Comparison of ENCODE assay signal across 20 cellular contexts in genomic region chr1:217965156-217965786, GRCh38.
DNase-seq lines count a peak whose midpoint lies in the region; ATAC-seq and TF ChIP-seq lines count a peak whose summit lies in the region.
"Had no signal": no experiment of that assay in that cellular context is flagged by ENCODE, and none has a peak within 500 bp of the region (broad histone marks: within the 10 kb centered on the region; RNA-seq: fewer than 3 reads in every experiment).

No MANE protein-coding gene starts in this region.

- H3K4me3 ChIP-seq in PC-3 (ENCODE audit: low read length) (no peak overlapping the region), aorta (ENCODE audit: low read length in 2 of 2) (no peak overlapping the region)
- H3K4me3 ChIP-seq: SJSA1 had no signal

- ATAC-seq in PC-3 (peak; percentile 29), SK-N-SH treated with all-trans-retinoic acid at 6 μM for 48 hours (peak; percentile 43), aorta (ENCODE audit: low FRiP score) (peak; percentile 23)
- no peak for ATAC-seq in activated T-cell treated with anti-CD3 and anti-CD28 coated beads, Interleukin-2, amount 50 U/mL, for 4 hours

- DNase-seq in PC-3 (no peak), myocyte (ENCODE audit: low read depth) (peak; percentile 9), aorta (no peak), SIG-M5 (lab: John Stamatoyannopoulos, UW) (no peak), NCI-H146 treated with DMSO at 0.1 percent for 48 hours (lab: John Stamatoyannopoulos, UW; ENCODE audit: unreplicated experiment) (no peak)
- DNase-seq in activated T-cell treated with anti-CD3 and anti-CD28 coated beads, Interleukin-2, amount 50 U/mL, for 4 hours = no peak
- DNase-seq: Caco-2; CD4-positive, CD25-positive, alpha-beta regulatory T cell; DMS153; GOT3; HFFc6; NCI-H2029; NCI-H2171; NCI-H446 treated with DMSO at 0.1 percent for 48 hours; NCI-H748 treated with DMSO at 0.1 percent for 48 hours; T-cell had no signal

- POLR2A ChIA-PET in PC-3 (lab: Charles Lee; ENCODE audit: unreplicated experiment) = no interaction called here

- H3K27ac ChIP-seq in PC-3 (ENCODE audit: low read length) (no peak overlapping the region), aorta (ENCODE audit: low read depth in 1 of 2, low read length in 2 of 2) (no peak overlapping the region)
- H3K27ac ChIP-seq: HL-60, SJSA1 had no signal

- no peak for TF ChIP-seq CTCF in PC-3 (conservative IDR thresholded peaks at IDR 0.05; ENCODE audit: low read depth, low read length)

- H3K4me2 ChIP-seq in PC-3 (ENCODE audit: low read length) = no peak overlapping the region

- H3K9me3 ChIP-seq in PC-3 (ENCODE audit: low read length) (peaks cover 9% of the 10 kb centered on the region; the same call in 1 of the 2 replicates), aorta (ENCODE audit: control insufficient read depth, low read length) (peaks cover 5% of the 10 kb centered on the region)
- H3K9me3 ChIP-seq: SJSA1 had no signal

- H3K9me3 Mint-ChIP-seq in activated T-cell treated with anti-CD3 and anti-CD28 coated beads, Interleukin-2, amount 50 U/mL, for 4 hours = peaks cover 3% of the 10 kb centered on the region

- no peak overlapping the region for H3K9ac ChIP-seq in PC-3 (ENCODE audit: low read length)

- H3K9me2 ChIP-seq in PC-3 (replicated peaks; ENCODE audit: low read length) = no peaks in the 10 kb centered on the region

- H3F3A ChIP-seq in PC-3 (ENCODE audit: low read length, unreplicated experiment) = no peaks in the 10 kb centered on the region

- no peak overlapping the region for H2AFZ ChIP-seq in PC-3 (ENCODE audit: low read length)

- H3K4me1 ChIP-seq in PC-3 (ENCODE audit: insufficient read depth, low read length) (no peaks in the 10 kb centered on the region), aorta (ENCODE audit: control insufficient read depth in 1 of 2, insufficient read depth in 2 of 2, low read length in 2 of 2) (no peaks in the 10 kb centered on the region)
- H3K4me1 ChIP-seq: Caco-2, SJSA1 had no signal

- H3K4me3 Mint-ChIP-seq in activated T-cell treated with anti-CD3 and anti-CD28 coated beads, Interleukin-2, amount 50 U/mL, for 4 hours = no peak overlapping the region
- H3K4me3 Mint-ChIP-seq: B cell; CD4-positive, CD25-positive, alpha-beta regulatory T cell; HFFc6; T-cell had no signal

- no peaks in the 10 kb centered on the region for H3K79me2 ChIP-seq in PC-3 (ENCODE audit: low read length)

- WGBS in aorta, 2 donors = 73 to 79% methylated on average over 8 of the region's 8 CpGs

- H3K27me3 ChIP-seq in PC-3 (ENCODE audit: low read length) (no peaks in the 10 kb centered on the region), aorta (ENCODE audit: control insufficient read depth in 1 of 2, insufficient read depth in 2 of 2, low read length in 1 of 2) (no peaks in the 10 kb centered on the region)
- H3K27me3 ChIP-seq: SJSA1 had no signal

- BruUV-seq in PC-3 (replicated peaks; lab: Mats Ljungman, UMichigan) = no TSS peak

- CTCF ChIA-PET in PC-3 (lab: Charles Lee) = interaction anchor here (0.5 kb wide), 1 partner anchor 1239 kb away, joined by 3 read pairs; no protein-coding TSS in a partner anchor

- H4K20me1 ChIP-seq in PC-3 (ENCODE audit: low read length) = no peaks in the 10 kb centered on the region

- H3K4me1 Mint-ChIP-seq in activated T-cell treated with anti-CD3 and anti-CD28 coated beads, Interleukin-2, amount 50 U/mL, for 4 hours (ENCODE audit: low read depth) = no peaks in the 10 kb centered on the region
- H3K4me1 Mint-ChIP-seq: B cell; CD4-positive, CD25-positive, alpha-beta regulatory T cell; T-cell had no signal

- no peaks in the 10 kb centered on the region for H3K27me3 Mint-ChIP-seq in activated T-cell treated with anti-CD3 and anti-CD28 coated beads, Interleukin-2, amount 50 U/mL, for 4 hours (ENCODE audit: low read depth)
- H3K27me3 Mint-ChIP-seq: B cell; CD4-positive, CD25-positive, alpha-beta regulatory T cell; T-cell had no signal

- H3K36me3 ChIP-seq in PC-3 (ENCODE audit: low read depth, low read length) = no peaks in the 10 kb centered on the region
- no peaks in the 10 kb centered on the region for H3K36me3 ChIP-seq in aorta (ENCODE audit: control insufficient read depth in 1 of 2, insufficient read depth in 2 of 2, low read length in 1 of 2)
- H3K36me3 ChIP-seq: SJSA1 had no signal

- no peaks in the 10 kb centered on the region for H3K36me3 Mint-ChIP-seq in activated T-cell treated with anti-CD3 and anti-CD28 coated beads, Interleukin-2, amount 50 U/mL, for 4 hours (ENCODE audit: insufficient read depth)
- H3K36me3 Mint-ChIP-seq: CD4-positive, CD25-positive, alpha-beta regulatory T cell; T-cell had no signal

- intact Hi-C loops in PC-3 (cut with micrococcal nuclease) (no loop called here), aorta (cut with DNase I) (no loop called here)

TF ChIP-seq in SK-N-SH treated with all-trans-retinoic acid at 6 μM for 48 hours, 23 proteins besides CTCF, POLR2A, EP300 and RAD21:
- TF ChIP-seq SNAI2 (CRISPR knock-in tag; IDR thresholded peaks at IDR 0.05) = no peak
- no peak for TF ChIP-seq ESRRG (CRISPR knock-in tag; IDR thresholded peaks at IDR 0.05)
- no peak for TF ChIP-seq ISL1 (CRISPR knock-in tag; IDR thresholded peaks at IDR 0.05)
- no peak for TF ChIP-seq ZC3H10 (CRISPR knock-in tag; IDR thresholded peaks at IDR 0.05)
- no peak for TF ChIP-seq ARNTL (CRISPR knock-in tag; IDR thresholded peaks at IDR 0.05; ENCODE audit: borderline replicate concordance, low read depth)
- TF ChIP-seq PPARA (CRISPR knock-in tag; IDR thresholded peaks at IDR 0.05; ENCODE audit: borderline replicate concordance) = no peak
- no peak for TF ChIP-seq CSDC2 (CRISPR knock-in tag; IDR thresholded peaks at IDR 0.05)
- no peak for TF ChIP-seq ZNF8 (CRISPR knock-in tag; IDR thresholded peaks at IDR 0.05)
- no peak for TF ChIP-seq TOX (CRISPR knock-in tag; IDR thresholded peaks at IDR 0.05; ENCODE audit: borderline replicate concordance)
- TF ChIP-seq ZNF70 (CRISPR knock-in tag; IDR thresholded peaks at IDR 0.05) = no peak
- TF ChIP-seq BACH2 (CRISPR knock-in tag; IDR thresholded peaks at IDR 0.05; ENCODE audit: borderline replicate concordance) = no peak

Comparison
In these comparisons a context has a peak if more than half of its experiments do, and no peak if none do; other contexts are left out.
1. ATAC-seq: peak in PC-3 (single experiment), SK-N-SH treated with all-trans-retinoic acid at 6 μM for 48 hours (single experiment) and aorta (single experiment); none in activated T-cell treated with anti-CD3 and anti-CD28 coated beads, Interleukin-2, amount 50 U/mL, for 4 hours (0 of 2).